Comparison of ENCODE assay signal across 28 cellular contexts in the genomic region with DNA sequence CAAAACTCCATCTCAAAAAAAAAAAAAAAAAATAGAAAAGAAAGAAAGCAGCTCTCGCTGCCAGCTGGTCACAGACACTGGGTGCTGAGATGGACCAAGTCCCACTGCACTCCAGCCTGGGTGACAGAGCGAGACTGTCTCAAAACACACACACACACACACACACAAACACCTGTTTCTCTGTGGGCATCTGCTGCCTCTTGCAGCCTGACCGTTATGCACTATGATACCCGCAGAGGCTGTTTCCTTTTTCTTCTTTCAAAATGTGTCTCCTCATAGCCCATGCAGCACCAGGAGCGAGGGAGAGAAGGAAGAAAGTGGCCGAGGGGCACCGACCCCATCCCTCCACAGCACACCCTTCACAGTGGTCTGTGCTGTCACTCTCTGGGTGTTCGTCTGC. TPM values are rescaled to one million over a fixed set of nuclear protein-coding genes. Genes with fewer than 3 reads are reported as not detected.
DNase-seq lines count a peak whose midpoint lies in the region; ATAC-seq and TF ChIP-seq lines count a peak whose summit lies in the region.
"Had no signal": no experiment of that assay in that cellular context is flagged by ENCODE, and none has a peak within 500 bp of the region (broad histone marks: within the 10 kb centered on the region; RNA-seq: fewer than 3 reads in every experiment).

No MANE protein-coding gene starts in this region.

- TF ChIP-seq CTCF in activated B cell treated with CpG ODN at 0.5 μM for 24 hours (IDR thresholded peaks at IDR 0.05) (no peak), natural killer cell (IDR thresholded peaks at IDR 0.05) (no peak)

- H3K4me3 Mint-ChIP-seq in activated B cell treated with CpG ODN at 0.5 μM for 24 hours: no peak overlapping the region
- H3K4me3 Mint-ChIP-seq in stimulated activated effector memory CD8-positive, alpha-beta T cell treated with anti-CD3 and anti-CD28 coated beads, Interleukin-12 subunit alpha, Interleukin-12 subunit beta, amount 100 ng/mL, for 72 hours: no peak overlapping the region
- H3K4me3 Mint-ChIP-seq in natural killer cell: no peak overlapping the region
- H3K4me3 Mint-ChIP-seq in activated CD4-positive, alpha-beta memory T cell treated with anti-CD3 and anti-CD28 coated beads, Interleukin-2, amount 10 ng/mL, durations not matched to agents 7 days and 5 days: no peak overlapping the region
- H3K4me3 Mint-ChIP-seq: activated CD8-positive, alpha-beta memory T cell treated with anti-CD3 and anti-CD28 coated beads, Interleukin-2, amount 10 ng/mL, durations not matched to agents 7 days and 5 days; activated naive CD8-positive, alpha-beta T cell treated with anti-CD3 and anti-CD28 coated beads, Interleukin-2, amount 10 ng/mL, durations not matched to agents 7 days and 5 days; activated T-cell treated with anti-CD3 and anti-CD28 coated beads, Interleukin-2, amount 50 U/mL, for 4 hours; CD4-positive, alpha-beta T cell; natural killer cell treated with Interleukin-12 subunit alpha and Interleukin-12 subunit beta and Interleukin-15 and Interleukin-18, amount 100 ng/mL, for 72 hours had no signal

- no peak for ATAC-seq in activated B cell treated with CpG ODN at 0.5 μM for 24 hours (ENCODE audit: low read depth)
- ATAC-seq in stimulated activated effector memory CD8-positive, alpha-beta T cell treated with anti-CD3 and anti-CD28 coated beads, Interleukin-12 subunit alpha, Interleukin-12 subunit beta, amount 100 ng/mL, for 72 hours: no peak
- ATAC-seq in natural killer cell: no peak
- ATAC-seq in HG03159 (IDR thresholded peaks at IDR 0.05; ENCODE audit: unreplicated experiment): no peak
- ATAC-seq: activated CD8-positive, alpha-beta memory T cell treated with anti-CD3 and anti-CD28 coated beads, Interleukin-2, amount 10 ng/mL, durations not matched to agents 7 days and 5 days; activated T-cell treated with anti-CD3 and anti-CD28 coated beads, Interleukin-2, amount 50 U/mL, for 4 hours; gastroesophageal sphincter; natural killer cell treated with Interleukin-12 subunit alpha and Interleukin-12 subunit beta and Interleukin-15 and Interleukin-18, amount 100 ng/mL, for 72 hours; pancreas had no signal

- H3K4me1 Mint-ChIP-seq in activated B cell treated with CpG ODN at 0.5 μM for 24 hours (peaks cover 32% of the 10 kb centered on the region), natural killer cell (peaks cover 4 to 6% of the 10 kb centered on the region in 2 donors)
- H3K4me1 Mint-ChIP-seq in stimulated activated effector memory CD8-positive, alpha-beta T cell treated with anti-CD3 and anti-CD28 coated beads, Interleukin-12 subunit alpha, Interleukin-12 subunit beta, amount 100 ng/mL, for 72 hours: peaks cover 12% of the 10 kb centered on the region
- peaks cover 19% of the 10 kb centered on the region for H3K4me1 Mint-ChIP-seq in activated CD4-positive, alpha-beta memory T cell treated with anti-CD3 and anti-CD28 coated beads, Interleukin-2, amount 10 ng/mL, durations not matched to agents 7 days and 5 days

- intact Hi-C loops in activated B cell treated with CpG ODN at 0.5 μM for 24 hours (cut with micrococcal nuclease): no loop called here
- intact Hi-C loops in natural killer cell (cut with micrococcal nuclease): no loop called here

- POLR2A ChIA-PET in activated B cell treated with CpG ODN at 0.5 μM for 24 hours (lab: Charles Lee): interaction anchor here (0.6 to 10.1 kb wide), 2 partner anchors 20 to 34 kb away, joined by 14 to 245 read pairs; no protein-coding TSS in a partner anchor
- POLR2A ChIA-PET in activated CD4-positive, alpha-beta memory T cell treated with anti-CD3 and anti-CD28 coated beads, Interleukin-2, amount 10 ng/mL, durations not matched to agents 7 days and 5 days (lab: Charles Lee): no interaction called here

- H3K36me3 Mint-ChIP-seq in activated B cell treated with CpG ODN at 0.5 μM for 24 hours (ENCODE audit: low read depth) (no peaks in the 10 kb centered on the region), natural killer cell (no peaks in the 10 kb centered on the region)
- peaks cover 5% of the 10 kb centered on the region for H3K36me3 Mint-ChIP-seq in stimulated activated effector memory CD8-positive, alpha-beta T cell treated with anti-CD3 and anti-CD28 coated beads, Interleukin-12 subunit alpha, Interleukin-12 subunit beta, amount 100 ng/mL, for 72 hours
- no peaks in the 10 kb centered on the region for H3K36me3 Mint-ChIP-seq in activated CD4-positive, alpha-beta memory T cell treated with anti-CD3 and anti-CD28 coated beads, Interleukin-2, amount 10 ng/mL, durations not matched to agents 7 days and 5 days (ENCODE audit: low read depth)
- H3K36me3 Mint-ChIP-seq: activated CD8-positive, alpha-beta memory T cell treated with anti-CD3 and anti-CD28 coated beads, Interleukin-2, amount 10 ng/mL, durations not matched to agents 7 days and 5 days; natural killer cell treated with Interleukin-12 subunit alpha and Interleukin-12 subunit beta and Interleukin-15 and Interleukin-18, amount 100 ng/mL, for 72 hours had no signal

- CTCF ChIA-PET in activated B cell treated with CpG ODN at 0.5 μM for 24 hours (lab: Charles Lee): no interaction called here
- CTCF ChIA-PET in activated CD4-positive, alpha-beta memory T cell treated with anti-CD3 and anti-CD28 coated beads, Interleukin-2, amount 10 ng/mL, durations not matched to agents 7 days and 5 days (lab: Charles Lee): interaction anchor here (2.0 kb wide), 1 partner anchor 24 kb away, joined by 5 read pairs; no protein-coding TSS in a partner anchor

- H3K27ac Mint-ChIP-seq in activated B cell treated with CpG ODN at 0.5 μM for 24 hours (peak overlapping the region; percentile 10), natural killer cell (no peak overlapping the region)
- H3K27ac Mint-ChIP-seq in stimulated activated effector memory CD8-positive, alpha-beta T cell treated with anti-CD3 and anti-CD28 coated beads, Interleukin-12 subunit alpha, Interleukin-12 subunit beta, amount 100 ng/mL, for 72 hours: peak overlapping the region; percentile 76
- no peak overlapping the region for H3K27ac Mint-ChIP-seq in activated CD4-positive, alpha-beta memory T cell treated with anti-CD3 and anti-CD28 coated beads, Interleukin-2, amount 10 ng/mL, durations not matched to agents 7 days and 5 days
- H3K27ac Mint-ChIP-seq: activated CD8-positive, alpha-beta memory T cell treated with anti-CD3 and anti-CD28 coated beads, Interleukin-2, amount 10 ng/mL, durations not matched to agents 7 days and 5 days; CD4-positive, alpha-beta T cell had no signal

- no peaks in the 10 kb centered on the region for H3K9me3 Mint-ChIP-seq in activated B cell treated with CpG ODN at 0.5 μM for 24 hours
- no peaks in the 10 kb centered on the region for H3K9me3 Mint-ChIP-seq in stimulated activated effector memory CD8-positive, alpha-beta T cell treated with anti-CD3 and anti-CD28 coated beads, Interleukin-12 subunit alpha, Interleukin-12 subunit beta, amount 100 ng/mL, for 72 hours
- H3K9me3 Mint-ChIP-seq in natural killer cell: no peaks in the 10 kb centered on the region
- H3K9me3 Mint-ChIP-seq in activated CD4-positive, alpha-beta memory T cell treated with anti-CD3 and anti-CD28 coated beads, Interleukin-2, amount 10 ng/mL, durations not matched to agents 7 days and 5 days: no peaks in the 10 kb centered on the region
- H3K9me3 Mint-ChIP-seq: activated T-cell treated with anti-CD3 and anti-CD28 coated beads, Interleukin-2, amount 50 U/mL, for 4 hours; CD4-positive, alpha-beta T cell; natural killer cell treated with Interleukin-12 subunit alpha and Interleukin-12 subunit beta and Interleukin-15 and Interleukin-18, amount 100 ng/mL, for 72 hours had no signal

- DNase-seq in NCI-H2171 treated with DMSO at 0.1 percent for 48 hours (lab: John Stamatoyannopoulos, UW): peak; percentile 24
- DNase-seq in NCI-H2171 (lab: John Stamatoyannopoulos, UW): no peak
- DNase-seq in NAMALWA (ENCODE audit: low spot score): peak; percentile 82
- DNase-seq in activated B cell treated with CpG ODN at 0.5 μM for 24 hours: no peak
- no peak for DNase-seq in stimulated activated effector memory CD8-positive, alpha-beta T cell treated with anti-CD3 and anti-CD28 coated beads, Interleukin-12 subunit alpha, Interleukin-12 subunit beta, amount 100 ng/mL, for 72 hours (ENCODE audit: low spot score in 2 of 2)
- DNase-seq in natural killer cell: no peak
- no peak for DNase-seq in activated CD4-positive, alpha-beta memory T cell treated with anti-CD3 and anti-CD28 coated beads, Interleukin-2, amount 10 ng/mL, durations not matched to agents 7 days and 5 days
- DNase-seq: activated CD4-positive, CD25-positive, alpha-beta regulatory T cell; activated CD8-positive, alpha-beta memory T cell treated with anti-CD3 and anti-CD28 coated beads, Interleukin-2, amount 10 ng/mL, durations not matched to agents 7 days and 5 days; activated gamma-delta T cell; activated naive CD8-positive, alpha-beta T cell treated with anti-CD3 and anti-CD28 coated beads, Interleukin-2, amount 10 ng/mL, durations not matched to agents 7 days and 5 days; activated T-cell treated with anti-CD3 and anti-CD28 coated beads, Interleukin-2, amount 50 U/mL, for 4 hours; CD4-positive, alpha-beta T cell; DMS79 treated with DMSO at 0.1 percent for 48 hours; HCEC 1CT; hippocampal formation; NCI-H1105 treated with DMSO at 0.1 percent for 48 hours; NCI-H1930; NCI-H526 treated with DMSO at 0.1 percent for 48 hours; OCI-M1; pancreas; retina; stomach; T-helper 1 cell; uterus had no signal

- H3K27me3 Mint-ChIP-seq in activated B cell treated with CpG ODN at 0.5 μM for 24 hours (no peaks in the 10 kb centered on the region), natural killer cell (ENCODE audit: low read depth in 2 of 2) (peaks cover 6 to 8% of the 10 kb centered on the region in 2 donors)
- peaks cover 3% of the 10 kb centered on the region for H3K27me3 Mint-ChIP-seq in activated CD4-positive, alpha-beta memory T cell treated with anti-CD3 and anti-CD28 coated beads, Interleukin-2, amount 10 ng/mL, durations not matched to agents 7 days and 5 days
- H3K27me3 Mint-ChIP-seq: activated CD8-positive, alpha-beta memory T cell treated with anti-CD3 and anti-CD28 coated beads, Interleukin-2, amount 10 ng/mL, durations not matched to agents 7 days and 5 days; CD4-positive, alpha-beta T cell had no signal

RNA-seq across cellular contexts. Expression of gene KLHDC4, which starts 36.9 kb away (rescaled TPM):
- total RNA-seq in activated B cell treated with CpG ODN at 0.5 μM for 24 hours (70.1 and 87.0 TPM in 2 replicates), natural killer cell (100 to 1,000 TPM; 210 to 311 (median 210) TPM)
- total RNA-seq in activated CD4-positive, alpha-beta memory T cell treated with anti-CD3 and anti-CD28 coated beads, Interleukin-2, amount 10 ng/mL, durations not matched to agents 7 days and 5 days: 10 to 100 TPM; 82.1 to 84.9 TPM

Comparison
In these comparisons a context has a peak if more than half of its experiments do, and no peak if none do; other contexts are left out.
1. DNase-seq: peak in NCI-H2171 treated with DMSO at 0.1 percent for 48 hours (single experiment) and NAMALWA (single experiment); none in NCI-H2171 (single experiment), activated B cell treated with CpG ODN at 0.5 μM for 24 hours (single experiment), stimulated activated effector memory CD8-positive, alpha-beta T cell treated with anti-CD3 and anti-CD28 coated beads, Interleukin-12 subunit alpha, Interleukin-12 subunit beta, amount 100 ng/mL, for 72 hours (0 of 2), natural killer cell (single experiment) and activated CD4-positive, alpha-beta memory T cell treated with anti-CD3 and anti-CD28 coated beads, Interleukin-2, amount 10 ng/mL, durations not matched to agents 7 days and 5 days (single experiment).
2. H3K27ac Mint-ChIP-seq: peak in activated B cell treated with CpG ODN at 0.5 μM for 24 hours (single experiment) and stimulated activated effector memory CD8-positive, alpha-beta T cell treated with anti-CD3 and anti-CD28 coated beads, Interleukin-12 subunit alpha, Interleukin-12 subunit beta, amount 100 ng/mL, for 72 hours (single experiment); none in natural killer cell (0 of 2) and activated CD4-positive, alpha-beta memory T cell treated with anti-CD3 and anti-CD28 coated beads, Interleukin-2, amount 10 ng/mL, durations not matched to agents 7 days and 5 days (single experiment).